24 cellular contexts compared by ENCODE assay signal in genomic region chr19:50554212-50554611, GRCh38. TPM values are rescaled to one million over a fixed set of nuclear protein-coding genes. Genes with fewer than 3 reads are reported as not detected.
"Had no signal": no experiment of that assay in that cellular context is flagged by ENCODE, and none has a peak within 500 bp of the region (broad histone marks: within the 10 kb centered on the region; RNA-seq: fewer than 3 reads in every experiment).

No MANE protein-coding gene starts in this region.

- ATAC-seq: activated CD4-positive, CD25-positive, alpha-beta regulatory T cell treated with anti-CD3 and anti-CD28 coated beads, Interleukin-2, amount 50 U/mL, for 24 hours; activated CD8-positive, alpha-beta T cell treated with anti-CD3 and anti-CD28 coated beads for 36 hours; activated T-cell treated with anti-CD3 and anti-CD28 coated beads, Interleukin-2, amount 50 U/mL, for 72 hours; SK-N-SH treated with all-trans-retinoic acid at 6 μM for 48 hours had no signal

- H3K36me3 ChIP-seq: MG63, Peyer's patch, SJSA1 had no signal

- H3K27ac ChIP-seq: KMS-11, Peyer's patch, RWPE1, SJSA1 had no signal

- H3K27ac Mint-ChIP-seq: activated CD8-positive, alpha-beta T cell treated with anti-CD3 and anti-CD28 coated beads for 36 hours; activated naive CD4-positive, alpha-beta T cell treated with anti-CD3 and anti-CD28 coated beads, Interleukin-2, amount 50 U/mL, for 24 hours; activated T-cell treated with anti-CD3 and anti-CD28 coated beads, Interleukin-2, amount 50 U/mL, for 72 hours; activated T-helper 2 cell treated with anti-CD3 and anti-CD28 coated beads, Interferon-gamma antibody, Interleukin-2, Interleukin-4, amounts not matched to agents 10 μg/mL and 5 μg/mL and 100 μg/mL, durations not matched to agents 14 hours and 24 hours and 36 hours; T-helper 1 cell treated with Interleukin-12 subunit alpha and Interleukin-12 subunit beta and Interleukin-4 antibody, amounts not matched to agents 30 μg/mL and 1 μg/mL, for 36 hours had no signal

- H3K9ac ChIP-seq: KMS-11 had no signal

- H3K9me3 ChIP-seq: MG63, Peyer's patch, SJSA1 had no signal

- H3K4me3 ChIP-seq: MG63, Peyer's patch, SJSA1 had no signal

- H3K4me3 Mint-ChIP-seq: activated CD8-positive, alpha-beta T cell treated with anti-CD3 and anti-CD28 coated beads for 36 hours; activated naive CD4-positive, alpha-beta T cell treated with anti-CD3 and anti-CD28 coated beads, Interleukin-2, amount 50 U/mL, for 24 hours; activated T-cell treated with anti-CD3 and anti-CD28 coated beads, Interleukin-2, amount 50 U/mL, for 72 hours; T-helper 1 cell treated with Interleukin-12 subunit alpha and Interleukin-12 subunit beta and Interleukin-4 antibody, amounts not matched to agents 30 μg/mL and 1 μg/mL, for 36 hours had no signal

- H3K9me3 Mint-ChIP-seq: activated CD8-positive, alpha-beta T cell treated with anti-CD3 and anti-CD28 coated beads for 36 hours; activated naive CD4-positive, alpha-beta T cell treated with anti-CD3 and anti-CD28 coated beads, Interleukin-2, amount 50 U/mL, for 24 hours; activated T-cell treated with anti-CD3 and anti-CD28 coated beads, Interleukin-2, amount 50 U/mL, for 72 hours; activated T-helper 2 cell treated with anti-CD3 and anti-CD28 coated beads, Interferon-gamma antibody, Interleukin-2, Interleukin-4, amounts not matched to agents 10 μg/mL and 5 μg/mL and 100 μg/mL, durations not matched to agents 14 hours and 24 hours and 36 hours; T-helper 1 cell treated with Interleukin-12 subunit alpha and Interleukin-12 subunit beta and Interleukin-4 antibody, amounts not matched to agents 30 μg/mL and 1 μg/mL, for 36 hours had no signal

- H3K36me3 Mint-ChIP-seq: activated naive CD4-positive, alpha-beta T cell treated with anti-CD3 and anti-CD28 coated beads, Interleukin-2, amount 50 U/mL, for 24 hours had no signal

- DNase-seq: activated CD4-positive, alpha-beta T cell treated with anti-CD3 and anti-CD28 coated beads for 4 hours; activated CD8-positive, alpha-beta memory T cell treated with anti-CD3 and anti-CD28 coated beads, Interleukin-2, amount 50 U/mL, for 4 hours; activated CD8-positive, alpha-beta T cell treated with anti-CD3 and anti-CD28 coated beads for 36 hours; activated gamma-delta T cell treated with Interleukin-2 at 50 U/mL for 16 hours; activated T-cell treated with anti-CD3 and anti-CD28 coated beads, Interleukin-2, amount 50 U/mL, for 72 hours; aorta; MG63; MV-4-11; NCI-H1092 treated with DMSO at 0.1 percent for 48 hours; NCI-H1417 treated with DMSO at 0.1 percent for 48 hours; NCI-H1694; NCI-H2029 treated with DMSO at 0.1 percent for 48 hours; NCI-H524; Peyer's patch; SHP77 had no signal

RNA-seq across cellular contexts. Expression of gene LRRC4B, which starts 14.0 kb away (rescaled TPM):
- total RNA-seq: activated CD8-positive, alpha-beta T cell treated with anti-CD3 and anti-CD28 coated beads for 36 hours; activated T-helper 2 cell treated with anti-CD3 and anti-CD28 coated beads, Interferon-gamma antibody, Interleukin-2, Interleukin-4, amounts not matched to agents 10 μg/mL and 5 μg/mL and 100 μg/mL, durations not matched to agents 14 hours and 24 hours and 36 hours; bronchial epithelial cell; SJSA1 had no signal

RNA-seq across cellular contexts. Expression of gene ASPDH, which starts 40.5 kb away (rescaled TPM):
- total RNA-seq: activated CD8-positive, alpha-beta T cell treated with anti-CD3 and anti-CD28 coated beads for 36 hours; activated T-cell treated with anti-CD3 and anti-CD28 coated beads, Interleukin-2, amount 50 U/mL, for 72 hours; activated T-helper 2 cell treated with anti-CD3 and anti-CD28 coated beads, Interferon-gamma antibody, Interleukin-2, Interleukin-4, amounts not matched to agents 10 μg/mL and 5 μg/mL and 100 μg/mL, durations not matched to agents 14 hours and 24 hours and 36 hours; aorta; bronchial epithelial cell; SJSA1 had no signal
